ENCODE assay signal across 18 cellular contexts in genomic region chr12:130959632-130960031, GRCh38. TPM values are rescaled to one million over a fixed set of nuclear protein-coding genes. Genes with fewer than 3 reads are reported as not detected.
A peak's percentile ranks its signal among the peaks of the same experiment; 100 is the strongest.
DNase-seq lines count a peak whose midpoint lies in the region; ATAC-seq and TF ChIP-seq lines count a peak whose summit lies in the region.
"Had no signal": no experiment of that assay in that cellular context is flagged by ENCODE, and none has a peak within 500 bp of the region (broad histone marks: within the 10 kb centered on the region; RNA-seq: fewer than 3 reads in every experiment).

No MANE protein-coding gene starts in this region.

- H3K4me3 ChIP-seq in left ventricle myocardium inferior, result peak overlapping the region; percentile 7
- H3K4me3 ChIP-seq: A549, GM23248 had no signal

- TF ChIP-seq CTCF in left ventricle myocardium inferior (IDR thresholded peaks at IDR 0.05; ENCODE audit: borderline replicate concordance), result no peak
- TF ChIP-seq CTCF in osteocyte (IDR thresholded peaks at IDR 0.05), result no peak

- peak overlapping the region; percentile 84 for H3K27ac ChIP-seq in left ventricle myocardium inferior (replicated peaks)
- H3K27ac ChIP-seq: 22Rv1, A549, C4-2B, GM23248 had no signal

- ATAC-seq in Right ventricle myocardium superior (ENCODE audit: poor library complexity) (no peak), HG02970 (IDR thresholded peaks at IDR 0.05; ENCODE audit: low FRiP score, unreplicated experiment) (no peak)
- no peak for ATAC-seq in effector memory CD8-positive, alpha-beta T cell (replicated peaks)
- ATAC-seq: A549, HepG2 had no signal

- peaks cover 5% of the 10 kb centered on the region for H3K27me3 Mint-ChIP-seq in osteocyte (ENCODE audit: unreplicated experiment)
- H3K27me3 Mint-ChIP-seq in effector memory CD8-positive, alpha-beta T cell, result peaks cover 29 to 35% of the 10 kb centered on the region in 2 donors
- H3K27me3 Mint-ChIP-seq in activated T-helper 1 cell treated with anti-CD3 and anti-CD28 coated beads, Interleukin-12 subunit alpha, Interleukin-12 subunit beta, Interleukin-2, Interleukin-4 antibody, amounts not matched to agents 30 ng/mL and 10 ng/mL and 1 ng/mL, durations not matched to agents 14 hours and 24 hours and 36 hours (ENCODE audit: insufficient read depth), result peaks cover 3% of the 10 kb centered on the region

- no peaks in the 10 kb centered on the region for H3K9me3 Mint-ChIP-seq in osteocyte (ENCODE audit: unreplicated experiment)
- no peaks in the 10 kb centered on the region for H3K9me3 Mint-ChIP-seq in effector memory CD8-positive, alpha-beta T cell
- H3K9me3 Mint-ChIP-seq in activated T-helper 1 cell treated with anti-CD3 and anti-CD28 coated beads, Interleukin-12 subunit alpha, Interleukin-12 subunit beta, Interleukin-2, Interleukin-4 antibody, amounts not matched to agents 30 ng/mL and 10 ng/mL and 1 ng/mL, durations not matched to agents 14 hours and 24 hours and 36 hours, result no peaks in the 10 kb centered on the region
- H3K9me3 Mint-ChIP-seq: CD4-positive, alpha-beta memory T cell had no signal

- H3K4me1 Mint-ChIP-seq in osteocyte (ENCODE audit: unreplicated experiment), result peaks cover 3% of the 10 kb centered on the region
- peaks cover 0 to under 1% of the 10 kb centered on the region in 2 donors for H3K4me1 Mint-ChIP-seq in effector memory CD8-positive, alpha-beta T cell (ENCODE audit: low read depth in 2 of 2)
- H3K4me1 Mint-ChIP-seq in activated T-helper 1 cell treated with anti-CD3 and anti-CD28 coated beads, Interleukin-12 subunit alpha, Interleukin-12 subunit beta, Interleukin-2, Interleukin-4 antibody, amounts not matched to agents 30 ng/mL and 10 ng/mL and 1 ng/mL, durations not matched to agents 14 hours and 24 hours and 36 hours (ENCODE audit: low read depth), result no peaks in the 10 kb centered on the region
- H3K4me1 Mint-ChIP-seq: CD4-positive, alpha-beta memory T cell had no signal

- intact Hi-C loops in left ventricle myocardium inferior (cut with micrococcal nuclease), result no loop called here
- intact Hi-C loops in Right ventricle myocardium superior (cut with DNase I), result no loop called here
- intact Hi-C loops in activated T-helper 1 cell treated with anti-CD3 and anti-CD28 coated beads, Interleukin-12 subunit alpha, Interleukin-12 subunit beta, Interleukin-2, Interleukin-4 antibody, amounts not matched to agents 30 ng/mL and 10 ng/mL and 1 ng/mL, durations not matched to agents 14 hours and 24 hours and 36 hours (cut with micrococcal nuclease), result no loop called here

- H3K27me3 ChIP-seq in left ventricle myocardium inferior (ENCODE audit: low read depth), result no peaks in the 10 kb centered on the region

- no peaks in the 10 kb centered on the region for H3K9me3 ChIP-seq in left ventricle myocardium inferior (replicated peaks)
- H3K9me3 ChIP-seq: A549 had no signal

- H3K4me1 ChIP-seq in left ventricle myocardium inferior, result peaks cover 86% of the 10 kb centered on the region
- H3K4me1 ChIP-seq: A549 had no signal

- no peak overlapping the region for H3K27ac Mint-ChIP-seq in osteocyte (ENCODE audit: unreplicated experiment)
- no peak overlapping the region for H3K27ac Mint-ChIP-seq in effector memory CD8-positive, alpha-beta T cell
- H3K27ac Mint-ChIP-seq in activated T-helper 1 cell treated with anti-CD3 and anti-CD28 coated beads, Interleukin-12 subunit alpha, Interleukin-12 subunit beta, Interleukin-2, Interleukin-4 antibody, amounts not matched to agents 30 ng/mL and 10 ng/mL and 1 ng/mL, durations not matched to agents 14 hours and 24 hours and 36 hours, result no peak overlapping the region
- H3K27ac Mint-ChIP-seq: CD4-positive, alpha-beta memory T cell had no signal

- no peak for DNase-seq in left ventricle myocardium inferior
- DNase-seq in Right ventricle myocardium superior, result no peak
- peak; percentile 29 for DNase-seq in ecto neural progenitor cell (ENCODE audit: low spot score)
- peak; percentile 15 for DNase-seq in osteocyte (ENCODE audit: extremely low spot score, unreplicated experiment)
- DNase-seq in effector memory CD8-positive, alpha-beta T cell, result no peak
- no peak for DNase-seq in activated T-helper 1 cell treated with anti-CD3 and anti-CD28 coated beads, Interleukin-12 subunit alpha, Interleukin-12 subunit beta, Interleukin-2, Interleukin-4 antibody, amounts not matched to agents 30 ng/mL and 10 ng/mL and 1 ng/mL, durations not matched to agents 14 hours and 24 hours and 36 hours (ENCODE audit: low spot score)
- DNase-seq: AML-193; CD4-positive, alpha-beta memory T cell; DMS153; DMS79; GDM1; GM23248; HCEC 1CT had no signal

- H3K36me3 Mint-ChIP-seq in osteocyte (ENCODE audit: unreplicated experiment), result no peaks in the 10 kb centered on the region
- H3K36me3 Mint-ChIP-seq in effector memory CD8-positive, alpha-beta T cell (ENCODE audit: insufficient read depth), result no peaks in the 10 kb centered on the region
- H3K36me3 Mint-ChIP-seq in activated T-helper 1 cell treated with anti-CD3 and anti-CD28 coated beads, Interleukin-12 subunit alpha, Interleukin-12 subunit beta, Interleukin-2, Interleukin-4 antibody, amounts not matched to agents 30 ng/mL and 10 ng/mL and 1 ng/mL, durations not matched to agents 14 hours and 24 hours and 36 hours (ENCODE audit: low read depth), result no peaks in the 10 kb centered on the region
- H3K36me3 Mint-ChIP-seq: CD4-positive, alpha-beta memory T cell had no signal

- no peak overlapping the region for H3K4me3 Mint-ChIP-seq in osteocyte (ENCODE audit: unreplicated experiment)
- H3K4me3 Mint-ChIP-seq in effector memory CD8-positive, alpha-beta T cell, result no peak overlapping the region
- H3K4me3 Mint-ChIP-seq in activated T-helper 1 cell treated with anti-CD3 and anti-CD28 coated beads, Interleukin-12 subunit alpha, Interleukin-12 subunit beta, Interleukin-2, Interleukin-4 antibody, amounts not matched to agents 30 ng/mL and 10 ng/mL and 1 ng/mL, durations not matched to agents 14 hours and 24 hours and 36 hours, result no peak overlapping the region
- H3K4me3 Mint-ChIP-seq: CD4-positive, alpha-beta memory T cell had no signal

- peaks cover 7% of the 10 kb centered on the region for H3K36me3 ChIP-seq in left ventricle myocardium inferior

RNA-seq across cellular contexts. Expression of gene ADGRD1, which starts 5.9 kb away (rescaled TPM):
- total RNA-seq in left ventricle myocardium inferior (99.5 TPM), Right ventricle myocardium superior (86.1 TPM), osteocyte (1.0 and 1.5 TPM in 2 replicates)
- 0.18 and 0.59 TPM in 2 replicates for total RNA-seq in activated T-helper 1 cell treated with anti-CD3 and anti-CD28 coated beads, Interleukin-12 subunit alpha, Interleukin-12 subunit beta, Interleukin-2, Interleukin-4 antibody, amounts not matched to agents 30 ng/mL and 10 ng/mL and 1 ng/mL, durations not matched to agents 14 hours and 24 hours and 36 hours
- total RNA-seq: CD4-positive, alpha-beta memory T cell had no signal

Comparison
In these comparisons a context has a peak if more than half of its experiments do, and no peak if none do; other contexts are left out.
1. DNase-seq: peak in ecto neural progenitor cell (single experiment) and osteocyte (single experiment); none in left ventricle myocardium inferior (single experiment), Right ventricle myocardium superior (single experiment), effector memory CD8-positive, alpha-beta T cell (0 of 3) and activated T-helper 1 cell treated with anti-CD3 and anti-CD28 coated beads, Interleukin-12 subunit alpha, Interleukin-12 subunit beta, Interleukin-2, Interleukin-4 antibody, amounts not matched to agents 30 ng/mL and 10 ng/mL and 1 ng/mL, durations not matched to agents 14 hours and 24 hours and 36 hours (single experiment).
2. RNA of gene ADGRD1, which starts 5.9 kb away (total RNA-seq): 99.5 TPM in left ventricle myocardium inferior (single experiment) and 86.1 TPM in Right ventricle myocardium superior (single experiment); 1.0 to 1.5 TPM in osteocyte and 0.18 to 0.59 TPM in activated T-helper 1 cell treated with anti-CD3 and anti-CD28 coated beads, Interleukin-12 subunit alpha, Interleukin-12 subunit beta, Interleukin-2, Interleukin-4 antibody, amounts not matched to agents 30 ng/mL and 10 ng/mL and 1 ng/mL, durations not matched to agents 14 hours and 24 hours and 36 hours; every median in the first group is over 10 times any median in the second.